Comparison of ENCODE assay signal across 23 cellular contexts in genomic region chr12:88181881-88182280, GRCh38.
"Had no signal": no experiment of that assay in that cellular context is flagged by ENCODE, and none has a peak within 500 bp of the region (broad histone marks: within the 10 kb centered on the region; RNA-seq: fewer than 3 reads in every experiment).

No MANE protein-coding gene starts in this region.

- H3K4me1 Mint-ChIP-seq: activated CD4-positive, alpha-beta T cell treated with anti-CD3 and anti-CD28 coated beads, Interleukin-2, amount 10 ng/mL, durations not matched to agents 24 days and 14 days; immature natural killer cell; memory B cell; nephron progenitor cell; stimulated activated effector memory CD8-positive, alpha-beta T cell treated with anti-CD3 and anti-CD28 coated beads, Interleukin-12 subunit alpha, Interleukin-12 subunit beta, amount 100 ng/mL, for 72 hours; stimulated activated naive CD8-positive, alpha-beta T cell treated with anti-CD3 and anti-CD28 coated beads, Interleukin-15, amount 100 ng/mL, for 72 hours had no signal

- H3K9me3 Mint-ChIP-seq: activated T-helper 1 cell treated with anti-CD3 and anti-CD28 coated beads, Interleukin-12 subunit alpha, Interleukin-12 subunit beta, Interleukin-2, Interleukin-4 antibody, amounts not matched to agents 30 ng/mL and 10 ng/mL and 1 ng/mL, durations not matched to agents 14 hours and 24 hours and 36 hours; memory B cell; stimulated activated effector memory CD8-positive, alpha-beta T cell treated with anti-CD3 and anti-CD28 coated beads, Interleukin-12 subunit alpha, Interleukin-12 subunit beta, amount 100 ng/mL, for 72 hours had no signal

- H3K27ac Mint-ChIP-seq: activated CD4-positive, alpha-beta T cell treated with anti-CD3 and anti-CD28 coated beads, Interleukin-2, amount 10 ng/mL, durations not matched to agents 24 days and 14 days; activated CD8-positive, alpha-beta T cell treated with anti-CD3 and anti-CD28 coated beads for 36 hours; activated naive CD8-positive, alpha-beta T cell treated with anti-CD3 and anti-CD28 coated beads, Interleukin-2, amount 50 U/mL, for 24 hours; activated T-helper 1 cell treated with anti-CD3 and anti-CD28 coated beads, Interleukin-12 subunit alpha, Interleukin-12 subunit beta, Interleukin-2, Interleukin-4 antibody, amounts not matched to agents 30 ng/mL and 10 ng/mL and 1 ng/mL, durations not matched to agents 14 hours and 24 hours and 36 hours; immature natural killer cell; memory B cell; nephron progenitor cell; stimulated activated effector memory CD8-positive, alpha-beta T cell treated with anti-CD3 and anti-CD28 coated beads, Interleukin-12 subunit alpha, Interleukin-12 subunit beta, amount 100 ng/mL, for 72 hours had no signal

- ATAC-seq: activated CD4-positive, CD25-positive, alpha-beta regulatory T cell treated with anti-CD3 and anti-CD28 coated beads, Interleukin-2, amount 50 U/mL, for 24 hours; activated CD8-positive, alpha-beta T cell treated with anti-CD3 and anti-CD28 coated beads for 36 hours; activated naive CD8-positive, alpha-beta T cell treated with anti-CD3 and anti-CD28 coated beads, Interleukin-2, amount 50 U/mL, for 24 hours; body of pancreas; foreskin keratinocyte; pancreas; right cardiac atrium; stimulated activated effector memory CD8-positive, alpha-beta T cell treated with anti-CD3 and anti-CD28 coated beads, Interleukin-12 subunit alpha, Interleukin-12 subunit beta, amount 100 ng/mL, for 72 hours; stimulated activated naive CD8-positive, alpha-beta T cell treated with anti-CD3 and anti-CD28 coated beads, Interleukin-15, amount 100 ng/mL, for 72 hours had no signal

- H3K27ac ChIP-seq: body of pancreas, cardiac muscle cell, foreskin keratinocyte, pancreas, tibial nerve, VCaP had no signal

- H3K27me3 ChIP-seq: body of pancreas, cardiac muscle cell, foreskin keratinocyte, pancreas, tibial nerve had no signal

- DNase-seq: activated CD4-positive, alpha-beta T cell treated with anti-CD3 and anti-CD28 coated beads, Interleukin-2, amount 10 ng/mL, durations not matched to agents 24 days and 14 days; activated CD8-positive, alpha-beta T cell treated with anti-CD3 and anti-CD28 coated beads for 36 hours; activated gamma-delta T cell; activated naive CD4-positive, alpha-beta T cell treated with anti-CD3 and anti-CD28 coated beads, Interleukin-2, amount 50 U/mL, for 16 hours; activated naive CD8-positive, alpha-beta T cell treated with anti-CD3 and anti-CD28 coated beads, Interleukin-2, amount 50 U/mL, for 24 hours; anterior cingulate cortex; body of pancreas; immature natural killer cell; nephron progenitor cell; pancreas; right cardiac atrium; stimulated activated CD4-positive, alpha-beta T cell treated with anti-CD3 and anti-CD28 coated beads, Interleukin-1b, Interleukin-23, amount 100 ng/mL, for 48 hours; stimulated activated naive CD8-positive, alpha-beta T cell treated with anti-CD3 and anti-CD28 coated beads, Interleukin-15, amount 100 ng/mL, for 72 hours had no signal

- H3K4me1 ChIP-seq: body of pancreas, pancreas, tibial nerve had no signal

- H3K27me3 Mint-ChIP-seq: activated CD4-positive, alpha-beta T cell treated with anti-CD3 and anti-CD28 coated beads, Interleukin-2, amount 10 ng/mL, durations not matched to agents 24 days and 14 days; activated CD8-positive, alpha-beta T cell treated with anti-CD3 and anti-CD28 coated beads for 36 hours; activated naive CD8-positive, alpha-beta T cell treated with anti-CD3 and anti-CD28 coated beads, Interleukin-2, amount 50 U/mL, for 24 hours; memory B cell; stimulated activated naive CD8-positive, alpha-beta T cell treated with anti-CD3 and anti-CD28 coated beads, Interleukin-15, amount 100 ng/mL, for 72 hours had no signal

- H3K9me3 ChIP-seq: body of pancreas, pancreas had no signal

- H3K4me3 ChIP-seq: body of pancreas, cardiac muscle cell, pancreas, tibial nerve had no signal

- H3K4me3 Mint-ChIP-seq: activated CD4-positive, alpha-beta T cell treated with anti-CD3 and anti-CD28 coated beads, Interleukin-2, amount 10 ng/mL, durations not matched to agents 24 days and 14 days; activated CD8-positive, alpha-beta T cell treated with anti-CD3 and anti-CD28 coated beads for 36 hours; activated naive CD8-positive, alpha-beta T cell treated with anti-CD3 and anti-CD28 coated beads, Interleukin-2, amount 50 U/mL, for 24 hours; activated T-helper 1 cell treated with anti-CD3 and anti-CD28 coated beads, Interleukin-12 subunit alpha, Interleukin-12 subunit beta, Interleukin-2, Interleukin-4 antibody, amounts not matched to agents 30 ng/mL and 10 ng/mL and 1 ng/mL, durations not matched to agents 14 hours and 24 hours and 36 hours; immature natural killer cell; memory B cell; nephron progenitor cell; stimulated activated effector memory CD8-positive, alpha-beta T cell treated with anti-CD3 and anti-CD28 coated beads, Interleukin-12 subunit alpha, Interleukin-12 subunit beta, amount 100 ng/mL, for 72 hours; stimulated activated naive CD8-positive, alpha-beta T cell treated with anti-CD3 and anti-CD28 coated beads, Interleukin-15, amount 100 ng/mL, for 72 hours had no signal

- FAIRE-seq: endometrium, pancreas, urothelium cell line had no signal
